ENCODE assay signal across 8 cellular contexts in the genomic region with DNA sequence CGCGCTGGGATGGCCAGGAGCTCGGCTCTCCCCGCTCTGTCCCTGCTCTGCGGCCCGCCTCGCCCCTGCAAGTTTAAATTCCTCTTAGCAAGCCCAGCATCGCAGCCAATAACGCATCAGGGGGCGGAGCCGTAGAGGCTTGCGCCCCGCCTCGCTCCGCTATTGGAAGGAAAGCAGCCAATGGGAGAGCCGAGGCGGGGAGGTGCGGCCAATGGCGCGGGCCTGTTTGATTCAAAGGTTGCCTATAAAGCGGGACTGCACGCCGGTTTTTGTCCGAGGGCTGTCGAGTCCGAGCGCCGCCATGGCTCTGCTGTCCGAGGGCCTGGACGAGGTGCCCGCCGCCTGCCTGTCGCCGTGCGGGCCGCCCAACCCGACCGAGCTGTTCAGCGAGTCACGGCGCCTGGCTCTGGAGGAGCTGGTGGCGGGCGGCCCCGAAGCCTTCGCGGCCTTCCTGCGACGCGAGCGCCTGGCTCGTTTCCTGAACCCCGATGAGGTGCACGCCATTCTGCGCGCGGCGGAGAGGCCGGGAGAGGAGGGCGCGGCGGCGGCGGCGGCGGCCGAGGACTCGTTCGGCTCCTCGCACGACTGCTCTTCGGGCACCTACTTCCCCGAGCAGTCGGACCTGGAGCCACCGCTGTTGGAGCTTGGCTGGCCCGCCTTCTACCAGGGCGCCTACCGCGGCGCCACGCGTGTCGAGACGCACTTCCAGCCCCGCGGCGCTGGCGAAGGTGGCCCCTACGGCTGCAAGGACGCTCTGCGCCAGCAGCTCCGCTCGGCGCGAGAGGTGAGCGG. TPM values are rescaled to one million over a fixed set of nuclear protein-coding genes. Genes with fewer than 3 reads are reported as not detected.
DNase-seq lines count a peak whose midpoint lies in the region; ATAC-seq and TF ChIP-seq lines count a peak whose summit lies in the region.

Gene FAM83D, plus strand, starts transcription at position 276 of the 792 bp plus-strand sequence. Its CDS starts 26 bp downstream, at position 302.

- peak; percentile 95 for ATAC-seq in CD4-positive, alpha-beta T cell (ENCODE audit: poor library complexity)
- ATAC-seq in GM19452 (IDR thresholded peaks at IDR 0.05; ENCODE audit: unreplicated experiment) (peak; percentile 95), HG03575 (IDR thresholded peaks at IDR 0.05; ENCODE audit: extremely low read depth, insufficient number of reproducible peaks, low FRiP score, unreplicated experiment) (peak; percentile 66)

- no peaks in the 10 kb centered on the region for H3K9me3 Mint-ChIP-seq in CD4-positive, alpha-beta T cell

- peak within 1 kb of the TSS; percentile 66 to 74 for H3K9ac ChIP-seq in duodenal mucosa (ENCODE audit: low read depth in 1 of 2, low read length in 2 of 2)

- H3K4me3 Mint-ChIP-seq in CD4-positive, alpha-beta T cell: peak within 1 kb of the TSS; percentile 90

- CTCF ChIA-PET in CD4-positive, alpha-beta T cell (lab: Charles Lee): interaction anchor here (0.7 to 1.5 kb wide), 13 partner anchors 10 to 491 kb away, joined by 3 to 25 read pairs (median 4); partner anchors contain the start of genes ACTR5, DHX35, PPP1R16B and SNHG17

- H3K4me3 ChIP-seq in duodenal mucosa (ENCODE audit: low read depth in 1 of 2, low read length in 2 of 2): peak within 1 kb of the TSS; percentile 79 to 86
- H3K4me3 ChIP-seq in lower leg skin (ENCODE audit: low read depth, poor library complexity, severe bottlenecking): peak within 1 kb of the TSS; percentile 26

- peak; percentile 83 to 94 (median 86) for DNase-seq in CD4-positive, alpha-beta T cell
- peak; percentile 99 for DNase-seq in NCI-H82 (lab: John Stamatoyannopoulos, UW)
- peak; percentile 86 to 87 for DNase-seq in activated CD4-positive, alpha-beta T cell treated with anti-CD3 and anti-CD28 coated beads, Interleukin-2, amount 50 U/mL, for 4 hours
- peak; percentile 87 to 97 for DNase-seq in lower leg skin (ENCODE audit: low spot score in 2 of 2)
- peak; percentile 92 for DNase-seq in stimulated activated CD4-positive, alpha-beta T cell treated with anti-CD3 and anti-CD28 coated beads, Interleukin-4, amount 100 ng/mL, for 4 hours

- H3K27ac ChIP-seq in CD4-positive, alpha-beta T cell (ENCODE audit: low read depth, low read length): peak within 1 kb of the TSS; percentile 7
- no peak within 1 kb of the TSS for H3K27ac ChIP-seq in duodenal mucosa (ENCODE audit: low read depth, low read length)

- no peaks in the 10 kb centered on the region for H3K36me3 ChIP-seq in duodenal mucosa (ENCODE audit: control insufficient read depth in 1 of 2, insufficient read depth in 2 of 2, low read length in 2 of 2)

- WGBS in lower leg skin, 2 donors: 1% methylated on average over 32 to 55 of the region's 95 CpGs

- H3K4me1 ChIP-seq in duodenal mucosa (ENCODE audit: control insufficient read depth in 1 of 2, insufficient read depth in 2 of 2, low read length in 2 of 2): peaks cover 6 to 12% of the 10 kb centered on the region in 2 donors

- intact Hi-C loops in CD4-positive, alpha-beta T cell (cut with DNase I, micrococcal nuclease): loop anchor here (1.0 to 2.0 kb wide), 3 partner anchors 36 to 178 kb away; partner anchors contain the start of genes DHX35 (in 2 of the 2) and ACTR5 (in 1 of the 2)
- intact Hi-C loops in lower leg skin (cut with DNase I; ENCODE audit: low total_unique reads): loop anchor here (5.0 kb wide), 1 partner anchor 121 kb away; no protein-coding TSS in a partner anchor

- peak within 1 kb of the TSS; percentile 76 for H3K27ac Mint-ChIP-seq in CD4-positive, alpha-beta T cell

- TF ChIP-seq CTCF in CD4-positive, alpha-beta T cell (IDR thresholded peaks at IDR 0.05): peak; percentile 43
- TF ChIP-seq CTCF in lower leg skin (IDR thresholded peaks at IDR 0.05): peak in 1 of 3 donors; percentile 4

- H3K9me3 ChIP-seq in CD4-positive, alpha-beta T cell (ENCODE audit: control insufficient read depth, low read length): no peaks in the 10 kb centered on the region
- H3K9me3 ChIP-seq in duodenal mucosa (ENCODE audit: control insufficient read depth in 1 of 2, low read length in 2 of 2): no peaks in the 10 kb centered on the region

- POLR2A ChIA-PET in CD4-positive, alpha-beta T cell (lab: Charles Lee): interaction anchor here (1.0 to 3.2 kb wide), 3 partner anchors 26 to 178 kb away, joined by 3 to 38 read pairs (median 3); partner anchors contain the start of genes ACTR5 and DHX35

- no peaks in the 10 kb centered on the region for H3K27me3 ChIP-seq in CD4-positive, alpha-beta T cell (ENCODE audit: control insufficient read depth, insufficient read depth, low read length)
- H3K27me3 ChIP-seq in duodenal mucosa (ENCODE audit: control insufficient read depth in 1 of 2, insufficient read depth in 2 of 2, low read length in 2 of 2): no peaks in the 10 kb centered on the region

- H3K36me3 Mint-ChIP-seq in CD4-positive, alpha-beta T cell (ENCODE audit: low read depth): peaks cover 19% of the 10 kb centered on the region

- TF ChIP-seq POLR2A in lower leg skin (IDR thresholded peaks at IDR 0.05): no peak

- peaks cover 31% of the 10 kb centered on the region for H3K4me1 Mint-ChIP-seq in CD4-positive, alpha-beta T cell (ENCODE audit: low read depth)

- H3K27me3 Mint-ChIP-seq in CD4-positive, alpha-beta T cell: no peaks in the 10 kb centered on the region

RNA-seq across cellular contexts. Expression of gene FAM83D, which starts in this region (rescaled TPM):
- total RNA-seq in CD4-positive, alpha-beta T cell: 1 to 10 TPM; 1.8 to 1.9 TPM
- 10 to 100 TPM in 3 of 4 donors, 1 to 10 TPM in 1; 8.7 to 17.4 (median 14.0) TPM for total RNA-seq in lower leg skin
